ENCODE assay signal across 22 cellular contexts in genomic region chr11:89119426-89119825, GRCh38. TPM values are rescaled to one million over a fixed set of nuclear protein-coding genes. Genes with fewer than 3 reads are reported as not detected.
DNase-seq lines count a peak whose midpoint lies in the region; FAIRE-seq and TF ChIP-seq lines count a peak whose summit lies in the region.
"Had no signal": no experiment of that assay in that cellular context is flagged by ENCODE, and none has a peak within 500 bp of the region (broad histone marks: within the 10 kb centered on the region; RNA-seq: fewer than 3 reads in every experiment).

No MANE protein-coding gene starts in this region.

- H3K4ac ChIP-seq in H1 (replicated peaks; ENCODE audit: insufficient read length, low read depth, low read length) = no peak overlapping the region

- no peak overlapping the region for H3K27ac ChIP-seq in astrocyte (ENCODE audit: low read depth, low read length)
- no peak overlapping the region for H3K27ac ChIP-seq in H1 (ENCODE audit: low read depth, low read length)
- no peak overlapping the region for H3K27ac ChIP-seq in neural progenitor cell

- no peaks in the 10 kb centered on the region for H3K27me3 ChIP-seq in astrocyte (ENCODE audit: insufficient read depth, low read length)
- H3K27me3 ChIP-seq in H1 (replicated peaks in 1 of 4; ENCODE audit: control insufficient read depth in 3 of 4, extremely low read depth in 1 of 4, insufficient read depth in 3 of 4, low read length in 3 of 4) = no peaks in the 10 kb centered on the region
- no peaks in the 10 kb centered on the region for H3K27me3 ChIP-seq in neural progenitor cell
- H3K27me3 ChIP-seq: BE2C had no signal

- H2BK120ac ChIP-seq in H1 (replicated peaks; ENCODE audit: low read depth, low read length) = no peak overlapping the region

- H4K91ac ChIP-seq in H1 (replicated peaks; ENCODE audit: insufficient read length, low read length) = no peak overlapping the region

- H3K4me3 Mint-ChIP-seq in astrocyte (ENCODE audit: unreplicated experiment) = no peak overlapping the region
- H3K4me3 Mint-ChIP-seq in neural progenitor cell = no peak overlapping the region
- H3K4me3 Mint-ChIP-seq: CD4-positive, CD25-positive, alpha-beta regulatory T cell; CD8-positive, alpha-beta memory T cell; H9; IgD-negative memory B cell had no signal

- H2AK5ac ChIP-seq in H1 (ENCODE audit: low read depth, low read length) = no peak overlapping the region

- H3K56ac ChIP-seq in H1 (replicated peaks; ENCODE audit: insufficient read length, low read depth, low read length) = no peak overlapping the region

- H3K9me3 Mint-ChIP-seq in astrocyte (ENCODE audit: unreplicated experiment) (no peaks in the 10 kb centered on the region), neural progenitor cell (peaks cover 16% of the 10 kb centered on the region)

- peaks cover 2% of the 10 kb centered on the region for H3K4me1 Mint-ChIP-seq in astrocyte (ENCODE audit: low read depth, unreplicated experiment)
- peaks cover 3% of the 10 kb centered on the region for H3K4me1 Mint-ChIP-seq in neural progenitor cell
- H3K4me1 Mint-ChIP-seq: CD4-positive, CD25-positive, alpha-beta regulatory T cell; CD8-positive, alpha-beta memory T cell; IgD-negative memory B cell had no signal

- peak; percentile 5 for DNase-seq in astrocyte (ENCODE audit: low read depth)
- no peak for DNase-seq in H1 (ENCODE audit: low read depth in 1 of 2, low spot score in 2 of 2)
- DNase-seq in neural progenitor cell (ENCODE audit: low spot score) = peak; percentile 26
- no peak for DNase-seq in D341Med (ENCODE audit: low spot score)
- no peak for DNase-seq in activated gamma-delta T cell treated with Interleukin-2 at 50 U/mL for 16 hours
- no peak for DNase-seq in NCI-H1105 treated with DMSO at 0.1 percent for 48 hours (lab: John Stamatoyannopoulos, UW)
- no peak for DNase-seq in SIG-M5 treated with dmso at 0.1 percent for 504 hours (lab: John Stamatoyannopoulos, UW; ENCODE audit: unreplicated experiment)
- DNase-seq: BE2C; C1 segment of cervical spinal cord; CD4-positive, CD25-positive, alpha-beta regulatory T cell; CD8-positive, alpha-beta memory T cell; COR-L47; DMS153; DMS79; GDM1; GOT3; H9 had no signal

- no peaks in the 10 kb centered on the region for H3K23me2 ChIP-seq in H1 (ENCODE audit: low read depth, low read length)

- CTCF ChIA-PET in H1 (lab: Charles Lee; ENCODE audit: partially characterized antibody) = no interaction called here

- TF ChIP-seq RAD21 in H1 (IDR thresholded peaks at IDR 0.05 in 1 of 2, conservative IDR thresholded peaks at IDR 0.05 in 1 of 2; ENCODE audit: low read depth in 2 of 2, low read length in 2 of 2) = no peak

- no peak overlapping the region for H2BK12ac ChIP-seq in H1 (ENCODE audit: low read depth, low read length)

- H3K4me3 ChIP-seq in astrocyte (ENCODE audit: insufficient read depth, low read depth, low read length) (no peak overlapping the region), H1 (ENCODE audit: extremely low read depth in 1 of 4, insufficient read depth in 2 of 4, low read depth in 3 of 4, low read length in 4 of 4) (no peak overlapping the region), neural progenitor cell (no peak overlapping the region)

- peak; percentile 66 for FAIRE-seq in astrocyte (lab: Jason Lieb, UNC)
- FAIRE-seq in H1 (lab: Jason Lieb, UNC) = peak; percentile 86
- FAIRE-seq: GM18507, HepG2 had no signal

- no peak overlapping the region for H2BK15ac ChIP-seq in H1 (ENCODE audit: low read length)

- H2BK5ac ChIP-seq in H1 (ENCODE audit: low read depth, low read length) = no peak overlapping the region

- H3K9me3 ChIP-seq in astrocyte (ENCODE audit: insufficient read depth, low read depth, low read length) (no peaks in the 10 kb centered on the region), H1 (ENCODE audit: insufficient read depth in 2 of 2, low read depth in 1 of 2, low read length in 1 of 2) (no peaks in the 10 kb centered on the region), neural progenitor cell (ENCODE audit: low read depth) (peaks cover 3% of the 10 kb centered on the region)
- H3K9me3 ChIP-seq: BE2C had no signal

- H3K9ac ChIP-seq in astrocyte (ENCODE audit: low read length) (no peak overlapping the region), H1 (replicated peaks in 1 of 4; ENCODE audit: extremely low read depth in 1 of 4, low read depth in 3 of 4, low read length in 3 of 4) (no peak overlapping the region), neural progenitor cell (no peak overlapping the region)

- no peaks in the 10 kb centered on the region for H3K36me3 Mint-ChIP-seq in astrocyte (ENCODE audit: low read depth, unreplicated experiment)
- no peaks in the 10 kb centered on the region for H3K36me3 Mint-ChIP-seq in neural progenitor cell
- H3K36me3 Mint-ChIP-seq: CD4-positive, CD25-positive, alpha-beta regulatory T cell; CD8-positive, alpha-beta memory T cell; IgD-negative memory B cell had no signal

- no peak overlapping the region for H3K23ac ChIP-seq in H1 (ENCODE audit: insufficient read length)

- H2BK20ac ChIP-seq in H1 (ENCODE audit: low read length) = no peak overlapping the region

- POLR2A ChIA-PET in H1 (lab: Charles Lee; ENCODE audit: partially characterized antibody) = no interaction called here

- H3K79me2 ChIP-seq in astrocyte (ENCODE audit: insufficient read depth, low read length) = no peaks in the 10 kb centered on the region
- no peaks in the 10 kb centered on the region for H3K79me2 ChIP-seq in H1 (ENCODE audit: control insufficient read depth in 1 of 2, insufficient read depth in 2 of 2, low read length in 2 of 2)
- H3K79me2 ChIP-seq in neural progenitor cell (ENCODE audit: low read depth) = no peaks in the 10 kb centered on the region

- WGBS in H1 (ENCODE audit: extremely low coverage in 1 of 2, insufficient coverage in 1 of 2, insufficient read length in 1 of 2, insufficient replicate concordance in 2 of 2, low coverage in 1 of 2, low lambda C conversion rate in 2 of 2, missing lambda C conversion rate in 1 of 2), 2 experiments = 92% methylated on average over 1 of the region's 1 CpG; no CpG with 5 or more reads in 1 of the 2 experiments

- no peak overlapping the region for H4K5ac ChIP-seq in H1 (ENCODE audit: insufficient read length, low read depth, low read length)

- no peaks in the 10 kb centered on the region for H3K27me3 Mint-ChIP-seq in astrocyte (ENCODE audit: low read depth, unreplicated experiment)
- peaks cover 2% of the 10 kb centered on the region for H3K27me3 Mint-ChIP-seq in neural progenitor cell (ENCODE audit: insufficient read depth, low read depth)
- H3K27me3 Mint-ChIP-seq: CD4-positive, CD25-positive, alpha-beta regulatory T cell; CD8-positive, alpha-beta memory T cell; IgD-negative memory B cell had no signal

- no peaks in the 10 kb centered on the region for H3F3A ChIP-seq in neural progenitor cell (ENCODE audit: low read depth)

- H4K8ac ChIP-seq in H1 (ENCODE audit: extremely low read depth, insufficient read depth, low read length) = no peak overlapping the region

- TF ChIP-seq CTCF in astrocyte (IDR thresholded peaks at IDR 0.05; ENCODE audit: insufficient read depth, low read depth, low read length) = no peak
- TF ChIP-seq CTCF in H1 (IDR thresholded peaks at IDR 0.05; ENCODE audit: control extremely low read depth in 1 of 3, insufficient read depth in 1 of 3, low read depth in 1 of 3, low read length in 3 of 3) = no peak
- no peak for TF ChIP-seq CTCF in neural progenitor cell (IDR thresholded peaks at IDR 0.05)

- no peak for TF ChIP-seq EP300 in H1 (IDR thresholded peaks at IDR 0.05; ENCODE audit: borderline replicate concordance in 1 of 2, low read depth in 2 of 2, low read length in 2 of 2)

- H3K4me1 ChIP-seq in astrocyte (ENCODE audit: insufficient read depth, low read length) (no peaks in the 10 kb centered on the region), H1 (replicated peaks in 1 of 4; ENCODE audit: control insufficient read depth in 3 of 4, insufficient read depth in 4 of 4, low read length in 3 of 4) (no peaks in the 10 kb centered on the region), neural progenitor cell (peaks cover 23% of the 10 kb centered on the region)
- H3K4me1 ChIP-seq: BE2C had no signal

- H3K14ac ChIP-seq in H1 (ENCODE audit: insufficient read length) = no peak overlapping the region

- H3K36me3 ChIP-seq in astrocyte (ENCODE audit: insufficient read depth, low read length) = no peaks in the 10 kb centered on the region
- H3K36me3 ChIP-seq in H1 (ENCODE audit: control insufficient read depth in 2 of 4, insufficient read depth in 4 of 4, low read length in 3 of 4) = no peaks in the 10 kb centered on the region
- no peaks in the 10 kb centered on the region for H3K36me3 ChIP-seq in neural progenitor cell
- H3K36me3 ChIP-seq: BE2C had no signal

- H4K20me1 ChIP-seq in astrocyte (ENCODE audit: insufficient read depth, low read length) (no peaks in the 10 kb centered on the region), H1 (replicated peaks in 1 of 2; ENCODE audit: control insufficient read depth in 1 of 2, insufficient read depth in 2 of 2, low read length in 2 of 2) (no peaks in the 10 kb centered on the region), neural progenitor cell (ENCODE audit: low read depth) (no peaks in the 10 kb centered on the region)

- no peak overlapping the region for H3K27ac Mint-ChIP-seq in astrocyte (ENCODE audit: unreplicated experiment)
- no peak overlapping the region for H3K27ac Mint-ChIP-seq in neural progenitor cell
- H3K27ac Mint-ChIP-seq: CD4-positive, CD25-positive, alpha-beta regulatory T cell; CD8-positive, alpha-beta memory T cell; H9; IgD-negative memory B cell had no signal

- no peak for TF ChIP-seq POLR2A in H1 (IDR thresholded peaks at IDR 0.05; ENCODE audit: control extremely low read depth in 1 of 2, low read depth in 2 of 2, low read length in 2 of 2)

- H3K79me1 ChIP-seq in H1 (ENCODE audit: low read depth, low read length) = no peaks in the 10 kb centered on the region

- no peak overlapping the region for H2AFZ ChIP-seq in astrocyte (ENCODE audit: low read depth, low read length)
- no peak overlapping the region for H2AFZ ChIP-seq in H1 (ENCODE audit: low read length)
- no peak overlapping the region for H2AFZ ChIP-seq in neural progenitor cell (replicated peaks)

- no peak overlapping the region for H3K4me2 ChIP-seq in astrocyte (ENCODE audit: low read length)
- H3K4me2 ChIP-seq in H1 (ENCODE audit: insufficient read depth in 1 of 2, low read depth in 2 of 2, low read length in 2 of 2) = no peak overlapping the region
- H3K4me2 ChIP-seq in neural progenitor cell = peak overlapping the region; percentile 15

- no peak overlapping the region for H3K18ac ChIP-seq in H1 (ENCODE audit: extremely low read depth, low read length)

RNA-seq across cellular contexts. Expression of gene GRM5, which starts 53.6 kb away (rescaled TPM):
- total RNA-seq in astrocyte = 0.30 and 0.70 TPM in 2 replicates
- total RNA-seq in H1 (2021; fragmentation: NEBNext Ultra II Directional; extraction: Animal tissue kit (Norgen Biotek cat#: 25700)) = 0.25 and 0.43 TPM in 2 replicates
- 0.15 and 0.22 TPM in 2 replicates for polyA plus RNA-seq in H1 (2011; rRNA removed)
- 0.14 TPM for polyA plus RNA-seq in H1 (2011; cell fraction: cytosol; rRNA removed)
- polyA plus RNA-seq in H1 (2011; cell fraction: nucleus; rRNA removed) = 0.37 TPM
- 0.13 to 0.19 TPM (median 0.16 TPM) in 4 replicates for polyA plus RNA-seq in H1 (2012, experiment 1 of 2)
- not detected for polyA plus RNA-seq in H1 (2012, experiment 2 of 2)
- 0.14 TPM for polyA plus RNA-seq in H1 (2013, experiment 1 of 2)
- 0.15 TPM for polyA plus RNA-seq in H1 (2013, experiment 2 of 2)
- polyA minus RNA-seq in H1 (2011; rRNA and poly(A)+ RNA removed) = 1.9 and 2.0 TPM in 2 replicates
- polyA minus RNA-seq in H1 (2011; cell fraction: cytosol; rRNA and poly(A)+ RNA removed) = 0.29 TPM
- polyA minus RNA-seq in H1 (2011; cell fraction: nucleus; rRNA and poly(A)+ RNA removed) = 3.5 TPM
- 0.03 TPM in 1 of 2 replicates, not detected in the other for total RNA-seq in neural progenitor cell (ENCODE audit: low replicate concordance)
- total RNA-seq: A172; CD4-positive, CD25-positive, alpha-beta regulatory T cell; CD8-positive, alpha-beta memory T cell; Daoy; H9; HepG2 had no signal
- polyA plus RNA-seq: CD4-positive, CD25-positive, alpha-beta regulatory T cell; CD8-positive, alpha-beta memory T cell; HepG2; IgD-negative memory B cell had no signal

RNA-seq across cellular contexts. Expression of gene TYR, which starts 58.2 kb away (rescaled TPM):
- total RNA-seq in astrocyte = not detected in 2 replicates
- total RNA-seq in H1 (2021; fragmentation: NEBNext Ultra II Directional; extraction: Animal tissue kit (Norgen Biotek cat#: 25700)) = not detected in 2 replicates
- not detected in 2 replicates for polyA plus RNA-seq in H1 (2011; rRNA removed)
- not detected for polyA plus RNA-seq in H1 (2011; cell fraction: cytosol; rRNA removed)
- polyA plus RNA-seq in H1 (2011; cell fraction: nucleus; rRNA removed) = not detected
- not detected in 4 replicates for polyA plus RNA-seq in H1 (2012, experiment 1 of 2)
- polyA plus RNA-seq in H1 (2012, experiment 2 of 2) = not detected
- polyA plus RNA-seq in H1 (2013, experiment 1 of 2) = not detected
- polyA plus RNA-seq in H1 (2013, experiment 2 of 2) = not detected
- polyA minus RNA-seq in H1 (2011; rRNA and poly(A)+ RNA removed) = not detected in 2 replicates
- not detected for polyA minus RNA-seq in H1 (2011; cell fraction: cytosol; rRNA and poly(A)+ RNA removed)
- not detected for polyA minus RNA-seq in H1 (2011; cell fraction: nucleus; rRNA and poly(A)+ RNA removed)
- not detected in 2 replicates for total RNA-seq in neural progenitor cell (ENCODE audit: low replicate concordance)
- total RNA-seq: A172; CD4-positive, CD25-positive, alpha-beta regulatory T cell; CD8-positive, alpha-beta memory T cell; Daoy; H9; HepG2 had no signal
- polyA plus RNA-seq: CD4-positive, CD25-positive, alpha-beta regulatory T cell; CD8-positive, alpha-beta memory T cell; HepG2; IgD-negative memory B cell had no signal

Comparison
In these comparisons a context has a peak if more than half of its experiments do, and no peak if none do; other contexts are left out.
1. DNase-seq: peak in astrocyte (single experiment) and neural progenitor cell (single experiment); none in H1 (0 of 2), D341Med (single experiment), activated gamma-delta T cell treated with Interleukin-2 at 50 U/mL for 16 hours (single experiment), NCI-H1105 treated with DMSO at 0.1 percent for 48 hours (single experiment) and SIG-M5 treated with dmso at 0.1 percent for 504 hours (single experiment).